Comparison of ENCODE assay signal across 1 cellular context in the genomic region with DNA sequence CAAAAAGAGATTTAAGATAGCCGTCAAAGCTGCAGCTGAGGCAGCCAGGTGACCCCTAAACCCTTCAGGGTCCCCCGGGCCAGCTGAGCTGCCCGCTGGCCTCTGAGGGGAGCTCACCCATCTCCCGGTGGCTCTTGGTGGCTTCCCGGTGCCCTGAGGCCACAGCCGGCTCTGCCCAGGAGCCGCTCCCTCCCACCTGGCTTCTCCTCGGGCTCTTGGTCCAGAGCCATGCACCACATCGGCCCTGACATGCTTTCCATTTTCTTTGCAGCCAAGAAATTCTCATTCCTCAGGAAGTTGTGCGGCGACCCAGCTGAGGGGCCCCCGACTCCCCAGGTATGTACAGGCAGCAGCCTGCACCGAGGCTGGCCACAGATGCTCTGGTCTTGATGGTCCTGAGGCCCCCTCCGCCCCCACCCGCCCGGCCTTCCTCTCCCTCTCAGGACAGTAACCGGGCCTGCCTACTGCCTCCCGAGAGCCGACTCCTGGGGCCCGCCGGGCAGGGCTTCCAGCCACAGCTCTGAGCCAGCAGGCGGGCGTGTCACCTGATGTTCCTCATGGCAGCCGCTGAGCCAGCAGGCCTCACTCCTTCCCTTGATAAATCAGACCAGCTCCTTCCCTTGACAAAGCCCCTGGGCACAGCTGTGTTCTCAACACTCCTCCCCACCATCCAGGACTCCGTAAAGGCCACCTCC.
TF ChIP-seq lines count a peak whose summit lies in the region.

No MANE protein-coding gene starts in this region.

TF ChIP-seq in IMR-90, 13 proteins besides CTCF, POLR2A, EP300 and RAD21:
- TF ChIP-seq NFE2L2 (IDR thresholded peaks at IDR 0.05; ENCODE audit: low read depth, low read length) (no peak), SMC3 (IDR thresholded peaks at IDR 0.05; ENCODE audit: low read depth, low read length) (no peak)
TF ChIP-seq in IMR-90: peak in this region for 0.
